In the genomic region with DNA sequence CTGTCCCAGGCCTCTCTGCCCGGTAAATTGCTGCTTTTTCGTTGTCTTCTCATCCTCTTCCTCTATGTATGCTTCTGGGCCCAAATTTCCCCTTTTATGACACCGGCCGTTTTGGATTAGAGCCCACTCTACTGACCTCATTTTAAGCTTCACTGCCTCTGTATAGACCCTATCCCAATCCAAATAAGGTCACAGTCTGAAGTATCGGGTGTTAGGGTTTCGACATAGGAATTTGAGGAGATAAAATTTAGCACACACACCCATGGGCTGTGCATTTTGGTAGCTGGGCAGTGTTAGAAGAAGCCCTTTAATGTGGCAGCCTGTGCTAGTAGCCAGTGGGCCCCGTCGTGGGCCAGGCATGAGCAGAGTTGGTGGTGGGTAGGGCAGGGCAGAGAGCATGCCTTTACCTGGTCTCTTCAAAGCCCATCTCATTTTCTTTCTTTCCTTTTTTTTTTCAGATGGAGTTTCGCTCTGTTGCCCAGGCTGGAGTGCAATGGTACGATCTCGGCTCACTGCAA, we compare ENCODE assay signal across 1 cellular context.
TF ChIP-seq lines count a peak whose summit lies in the region.

No MANE protein-coding gene starts in this region.

TF ChIP-seq in GM23338, 12 proteins besides CTCF, POLR2A, EP300 and RAD21:
- TF ChIP-seq, protein P1, sequence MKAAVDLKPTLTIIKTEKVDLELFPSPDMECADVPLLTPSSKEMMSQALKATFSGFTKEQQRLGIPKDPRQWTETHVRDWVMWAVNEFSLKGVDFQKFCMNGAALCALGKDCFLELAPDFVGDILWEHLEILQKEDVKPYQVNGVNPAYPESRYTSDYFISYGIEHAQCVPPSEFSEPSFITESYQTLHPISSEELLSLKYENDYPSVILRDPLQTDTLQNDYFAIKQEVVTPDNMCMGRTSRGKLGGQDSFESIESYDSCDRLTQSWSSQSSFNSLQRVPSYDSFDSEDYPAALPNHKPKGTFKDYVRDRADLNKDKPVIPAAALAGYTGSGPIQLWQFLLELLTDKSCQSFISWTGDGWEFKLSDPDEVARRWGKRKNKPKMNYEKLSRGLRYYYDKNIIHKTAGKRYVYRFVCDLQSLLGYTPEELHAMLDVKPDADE (IDR thresholded peaks at IDR 0.05) = no peak
- TF ChIP-seq ZNF331 (CRISPR knock-in tag; IDR thresholded peaks at IDR 0.05; ENCODE audit: low read depth) (no peak), EZH2phosphoT487 (IDR thresholded peaks at IDR 0.05; ENCODE audit: unreplicated experiment) (no peak), JUNB (IDR thresholded peaks at IDR 0.05; ENCODE audit: unreplicated experiment) (no peak), STAT1 (IDR thresholded peaks at IDR 0.05; ENCODE audit: unreplicated experiment) (no peak), NANOG (IDR thresholded peaks at IDR 0.05; ENCODE audit: borderline replicate concordance) (no peak), ZNF114 (CRISPR knock-in tag; IDR thresholded peaks at IDR 0.05) (no peak), EZH2 (IDR thresholded peaks at IDR 0.05; ENCODE audit: low read depth, unreplicated experiment) (no peak), POLR2AphosphoS5 (IDR thresholded peaks at IDR 0.05; ENCODE audit: low read depth) (no peak), CREB1 (CRISPR knock-in tag; IDR thresholded peaks at IDR 0.05; ENCODE audit: low read depth) (no peak)
- TF ChIP-seq, protein P2, sequence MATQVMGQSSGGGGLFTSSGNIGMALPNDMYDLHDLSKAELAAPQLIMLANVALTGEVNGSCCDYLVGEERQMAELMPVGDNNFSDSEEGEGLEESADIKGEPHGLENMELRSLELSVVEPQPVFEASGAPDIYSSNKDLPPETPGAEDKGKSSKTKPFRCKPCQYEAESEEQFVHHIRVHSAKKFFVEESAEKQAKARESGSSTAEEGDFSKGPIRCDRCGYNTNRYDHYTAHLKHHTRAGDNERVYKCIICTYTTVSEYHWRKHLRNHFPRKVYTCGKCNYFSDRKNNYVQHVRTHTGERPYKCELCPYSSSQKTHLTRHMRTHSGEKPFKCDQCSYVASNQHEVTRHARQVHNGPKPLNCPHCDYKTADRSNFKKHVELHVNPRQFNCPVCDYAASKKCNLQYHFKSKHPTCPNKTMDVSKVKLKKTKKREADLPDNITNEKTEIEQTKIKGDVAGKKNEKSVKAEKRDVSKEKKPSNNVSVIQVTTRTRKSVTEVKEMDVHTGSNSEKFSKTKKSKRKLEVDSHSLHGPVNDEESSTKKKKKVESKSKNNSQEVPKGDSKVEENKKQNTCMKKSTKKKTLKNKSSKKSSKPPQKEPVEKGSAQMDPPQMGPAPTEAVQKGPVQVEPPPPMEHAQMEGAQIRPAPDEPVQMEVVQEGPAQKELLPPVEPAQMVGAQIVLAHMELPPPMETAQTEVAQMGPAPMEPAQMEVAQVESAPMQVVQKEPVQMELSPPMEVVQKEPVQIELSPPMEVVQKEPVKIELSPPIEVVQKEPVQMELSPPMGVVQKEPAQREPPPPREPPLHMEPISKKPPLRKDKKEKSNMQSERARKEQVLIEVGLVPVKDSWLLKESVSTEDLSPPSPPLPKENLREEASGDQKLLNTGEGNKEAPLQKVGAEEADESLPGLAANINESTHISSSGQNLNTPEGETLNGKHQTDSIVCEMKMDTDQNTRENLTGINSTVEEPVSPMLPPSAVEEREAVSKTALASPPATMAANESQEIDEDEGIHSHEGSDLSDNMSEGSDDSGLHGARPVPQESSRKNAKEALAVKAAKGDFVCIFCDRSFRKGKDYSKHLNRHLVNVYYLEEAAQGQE (IDR thresholded peaks at IDR 0.05; ENCODE audit: unreplicated experiment) = no peak
- TF ChIP-seq, protein P3, sequence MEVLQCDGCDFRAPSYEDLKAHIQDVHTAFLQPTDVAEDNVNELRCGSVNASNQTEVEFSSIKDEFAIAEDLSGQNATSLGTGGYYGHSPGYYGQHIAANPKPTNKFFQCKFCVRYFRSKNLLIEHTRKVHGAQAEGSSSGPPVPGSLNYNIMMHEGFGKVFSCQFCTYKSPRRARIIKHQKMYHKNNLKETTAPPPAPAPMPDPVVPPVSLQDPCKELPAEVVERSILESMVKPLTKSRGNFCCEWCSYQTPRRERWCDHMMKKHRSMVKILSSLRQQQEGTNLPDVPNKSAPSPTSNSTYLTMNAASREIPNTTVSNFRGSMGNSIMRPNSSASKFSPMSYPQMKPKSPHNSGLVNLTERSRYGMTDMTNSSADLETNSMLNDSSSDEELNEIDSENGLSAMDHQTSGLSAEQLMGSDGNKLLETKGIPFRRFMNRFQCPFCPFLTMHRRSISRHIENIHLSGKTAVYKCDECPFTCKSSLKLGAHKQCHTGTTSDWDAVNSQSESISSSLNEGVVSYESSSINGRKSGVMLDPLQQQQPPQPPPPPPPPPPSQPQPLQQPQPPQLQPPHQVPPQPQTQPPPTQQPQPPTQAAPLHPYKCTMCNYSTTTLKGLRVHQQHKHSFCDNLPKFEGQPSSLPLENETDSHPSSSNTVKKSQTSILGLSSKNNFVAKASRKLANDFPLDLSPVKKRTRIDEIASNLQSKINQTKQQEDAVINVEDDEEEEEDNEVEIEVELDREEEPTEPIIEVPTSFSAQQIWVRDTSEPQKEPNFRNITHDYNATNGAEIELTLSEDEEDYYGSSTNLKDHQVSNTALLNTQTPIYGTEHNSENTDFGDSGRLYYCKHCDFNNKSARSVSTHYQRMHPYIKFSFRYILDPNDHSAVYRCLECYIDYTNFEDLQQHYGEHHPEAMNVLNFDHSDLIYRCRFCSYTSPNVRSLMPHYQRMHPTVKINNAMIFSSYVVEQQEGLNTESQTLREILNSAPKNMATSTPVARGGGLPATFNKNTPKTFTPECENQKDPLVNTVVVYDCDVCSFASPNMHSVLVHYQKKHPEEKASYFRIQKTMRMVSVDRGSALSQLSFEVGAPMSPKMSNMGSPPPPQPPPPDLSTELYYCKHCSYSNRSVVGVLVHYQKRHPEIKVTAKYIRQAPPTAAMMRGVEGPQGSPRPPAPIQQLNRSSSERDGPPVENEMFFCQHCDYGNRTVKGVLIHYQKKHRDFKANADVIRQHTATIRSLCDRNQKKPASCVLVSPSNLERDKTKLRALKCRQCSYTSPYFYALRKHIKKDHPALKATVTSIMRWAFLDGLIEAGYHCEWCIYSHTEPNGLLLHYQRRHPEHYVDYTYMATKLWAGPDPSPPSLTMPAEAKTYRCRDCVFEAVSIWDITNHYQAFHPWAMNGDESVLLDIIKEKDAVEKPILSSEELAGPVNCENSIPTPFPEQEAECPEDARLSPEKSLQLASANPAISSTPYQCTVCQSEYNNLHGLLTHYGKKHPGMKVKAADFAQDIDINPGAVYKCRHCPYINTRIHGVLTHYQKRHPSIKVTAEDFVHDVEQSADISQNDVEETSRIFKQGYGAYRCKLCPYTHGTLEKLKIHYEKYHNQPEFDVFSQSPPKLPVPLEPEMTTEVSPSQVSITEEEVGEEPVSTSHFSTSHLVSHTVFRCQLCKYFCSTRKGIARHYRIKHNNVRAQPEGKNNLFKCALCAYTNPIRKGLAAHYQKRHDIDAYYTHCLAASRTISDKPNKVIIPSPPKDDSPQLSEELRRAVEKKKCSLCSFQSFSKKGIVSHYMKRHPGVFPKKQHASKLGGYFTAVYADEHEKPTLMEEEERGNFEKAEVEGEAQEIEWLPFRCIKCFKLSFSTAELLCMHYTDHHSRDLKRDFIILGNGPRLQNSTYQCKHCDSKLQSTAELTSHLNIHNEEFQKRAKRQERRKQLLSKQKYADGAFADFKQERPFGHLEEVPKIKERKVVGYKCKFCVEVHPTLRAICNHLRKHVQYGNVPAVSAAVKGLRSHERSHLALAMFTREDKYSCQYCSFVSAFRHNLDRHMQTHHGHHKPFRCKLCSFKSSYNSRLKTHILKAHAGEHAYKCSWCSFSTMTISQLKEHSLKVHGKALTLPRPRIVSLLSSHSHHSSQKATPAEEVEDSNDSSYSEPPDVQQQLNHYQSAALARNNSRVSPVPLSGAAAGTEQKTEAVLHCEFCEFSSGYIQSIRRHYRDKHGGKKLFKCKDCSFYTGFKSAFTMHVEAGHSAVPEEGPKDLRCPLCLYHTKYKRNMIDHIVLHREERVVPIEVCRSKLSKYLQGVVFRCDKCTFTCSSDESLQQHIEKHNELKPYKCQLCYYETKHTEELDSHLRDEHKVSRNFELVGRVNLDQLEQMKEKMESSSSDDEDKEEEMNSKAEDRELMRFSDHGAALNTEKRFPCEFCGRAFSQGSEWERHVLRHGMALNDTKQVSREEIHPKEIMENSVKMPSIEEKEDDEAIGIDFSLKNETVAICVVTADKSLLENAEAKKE (CRISPR knock-in tag; IDR thresholded peaks at IDR 0.05) = no peak
